1 cellular context compared by ENCODE assay signal in the genomic region with DNA sequence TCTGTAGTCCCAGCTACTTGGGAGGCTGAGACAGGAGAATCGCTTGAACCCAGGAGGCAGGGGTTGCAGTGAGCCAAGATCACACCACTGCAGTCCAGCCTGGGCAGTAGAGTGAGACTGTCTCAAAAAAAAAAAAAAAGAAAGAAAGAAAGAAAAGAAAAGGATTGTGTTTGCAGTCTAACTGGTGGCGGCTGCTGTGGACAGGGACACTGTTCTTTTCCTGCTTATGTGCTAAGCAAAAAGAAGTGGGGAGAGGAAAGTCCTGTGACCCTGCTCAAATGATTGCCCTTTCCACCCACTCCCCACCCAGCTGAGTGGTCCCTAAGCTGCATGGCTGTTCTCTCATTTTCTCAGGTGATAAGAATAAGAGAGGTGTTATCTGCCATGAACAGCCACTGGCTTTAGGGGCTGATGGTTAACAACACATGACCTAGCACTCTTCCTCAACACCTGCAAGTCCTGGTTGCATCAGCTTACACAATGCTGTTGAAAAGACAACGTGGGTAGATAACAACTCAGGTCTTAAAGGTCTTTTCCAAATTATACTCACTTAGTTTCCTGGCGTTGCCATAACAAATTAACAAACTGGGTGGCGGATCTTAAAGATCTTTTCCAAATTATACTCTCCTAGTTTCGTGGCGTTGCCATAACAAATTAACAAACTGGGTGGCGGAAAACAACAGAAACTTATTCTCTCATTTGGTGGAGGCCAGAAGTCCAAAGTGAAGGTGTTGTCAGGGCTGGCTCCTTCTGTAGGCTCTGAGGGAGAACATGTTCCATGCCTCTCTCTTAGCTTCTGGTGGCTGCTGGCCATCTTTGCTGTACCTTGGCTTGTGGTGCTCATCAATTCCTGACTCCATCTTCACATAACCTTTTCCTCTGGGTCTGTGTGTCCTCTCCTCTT.
A peak's percentile ranks its signal among the peaks of the same experiment; 100 is the strongest.
TF ChIP-seq lines count a peak whose summit lies in the region.

No MANE protein-coding gene starts in this region.

TF ChIP-seq in K562, 482 proteins besides CTCF, POLR2A, EP300 and RAD21 (continued from another document and continues in another):
- TF ChIP-seq, protein P1, sequence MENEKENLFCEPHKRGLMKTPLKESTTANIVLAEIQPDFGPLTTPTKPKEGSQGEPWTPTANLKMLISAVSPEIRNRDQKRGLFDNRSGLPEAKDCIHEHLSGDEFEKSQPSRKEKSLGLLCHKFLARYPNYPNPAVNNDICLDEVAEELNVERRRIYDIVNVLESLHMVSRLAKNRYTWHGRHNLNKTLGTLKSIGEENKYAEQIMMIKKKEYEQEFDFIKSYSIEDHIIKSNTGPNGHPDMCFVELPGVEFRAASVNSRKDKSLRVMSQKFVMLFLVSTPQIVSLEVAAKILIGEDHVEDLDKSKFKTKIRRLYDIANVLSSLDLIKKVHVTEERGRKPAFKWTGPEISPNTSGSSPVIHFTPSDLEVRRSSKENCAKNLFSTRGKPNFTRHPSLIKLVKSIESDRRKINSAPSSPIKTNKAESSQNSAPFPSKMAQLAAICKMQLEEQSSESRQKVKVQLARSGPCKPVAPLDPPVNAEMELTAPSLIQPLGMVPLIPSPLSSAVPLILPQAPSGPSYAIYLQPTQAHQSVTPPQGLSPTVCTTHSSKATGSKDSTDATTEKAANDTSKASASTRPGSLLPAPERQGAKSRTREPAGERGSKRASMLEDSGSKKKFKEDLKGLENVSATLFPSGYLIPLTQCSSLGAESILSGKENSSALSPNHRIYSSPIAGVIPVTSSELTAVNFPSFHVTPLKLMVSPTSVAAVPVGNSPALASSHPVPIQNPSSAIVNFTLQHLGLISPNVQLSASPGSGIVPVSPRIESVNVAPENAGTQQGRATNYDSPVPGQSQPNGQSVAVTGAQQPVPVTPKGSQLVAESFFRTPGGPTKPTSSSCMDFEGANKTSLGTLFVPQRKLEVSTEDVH (IDR thresholded peaks at IDR 0.05; ENCODE audit: low read depth, partially characterized antibody), result peak; percentile 78
- peak; percentile 79 for TF ChIP-seq POLR2B (IDR thresholded peaks at IDR 0.05; ENCODE audit: low read depth, partially characterized antibody)
- peak; percentile 53; the same call in 1 of the 2 replicates for TF ChIP-seq SNIP1 (IDR thresholded peaks at IDR 0.05; ENCODE audit: low read depth)
- TF ChIP-seq JUNB (CRISPR knock-in tag; conservative IDR thresholded peaks at IDR 0.05), result no peak
- peak; percentile 87 for TF ChIP-seq PYGO2 (tag; IDR thresholded peaks at IDR 0.05)
- no peak for TF ChIP-seq ZC3H4 (CRISPR knock-in tag; IDR thresholded peaks at IDR 0.05; ENCODE audit: borderline replicate concordance)
- TF ChIP-seq TAF15 (IDR thresholded peaks at IDR 0.05; ENCODE audit: low read depth, low read length), result no peak
- TF ChIP-seq ETV5 (CRISPR knock-in tag; IDR thresholded peaks at IDR 0.05; ENCODE audit: low read depth), result peak; percentile 60; the same call in 1 of the 2 replicates
- TF ChIP-seq, protein P2, sequence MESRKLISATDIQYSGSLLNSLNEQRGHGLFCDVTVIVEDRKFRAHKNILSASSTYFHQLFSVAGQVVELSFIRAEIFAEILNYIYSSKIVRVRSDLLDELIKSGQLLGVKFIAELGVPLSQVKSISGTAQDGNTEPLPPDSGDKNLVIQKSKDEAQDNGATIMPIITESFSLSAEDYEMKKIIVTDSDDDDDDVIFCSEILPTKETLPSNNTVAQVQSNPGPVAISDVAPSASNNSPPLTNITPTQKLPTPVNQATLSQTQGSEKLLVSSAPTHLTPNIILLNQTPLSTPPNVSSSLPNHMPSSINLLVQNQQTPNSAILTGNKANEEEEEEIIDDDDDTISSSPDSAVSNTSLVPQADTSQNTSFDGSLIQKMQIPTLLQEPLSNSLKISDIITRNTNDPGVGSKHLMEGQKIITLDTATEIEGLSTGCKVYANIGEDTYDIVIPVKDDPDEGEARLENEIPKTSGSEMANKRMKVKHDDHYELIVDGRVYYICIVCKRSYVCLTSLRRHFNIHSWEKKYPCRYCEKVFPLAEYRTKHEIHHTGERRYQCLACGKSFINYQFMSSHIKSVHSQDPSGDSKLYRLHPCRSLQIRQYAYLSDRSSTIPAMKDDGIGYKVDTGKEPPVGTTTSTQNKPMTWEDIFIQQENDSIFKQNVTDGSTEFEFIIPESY (CRISPR knock-in tag; IDR thresholded peaks at IDR 0.05), result peak; percentile 87
- TF ChIP-seq OTX1 (CRISPR knock-in tag; IDR thresholded peaks at IDR 0.05), result no peak
- TF ChIP-seq NR2F6 (CRISPR knock-in tag; IDR thresholded peaks at IDR 0.05), result no peak
- TF ChIP-seq ILK (tag; IDR thresholded peaks at IDR 0.05; ENCODE audit: borderline replicate concordance, low read depth), result no peak
- TF ChIP-seq CBX3 (IDR thresholded peaks at IDR 0.05; ENCODE audit: borderline replicate concordance in 1 of 2, low read length in 2 of 2), result peak in 1 of 2 experiments; percentile 94; a peak in 2 of 3 replicates
- TF ChIP-seq SIRT6 (IDR thresholded peaks at IDR 0.05; ENCODE audit: low read depth, low read length), result no peak
- TF ChIP-seq, protein P3, sequence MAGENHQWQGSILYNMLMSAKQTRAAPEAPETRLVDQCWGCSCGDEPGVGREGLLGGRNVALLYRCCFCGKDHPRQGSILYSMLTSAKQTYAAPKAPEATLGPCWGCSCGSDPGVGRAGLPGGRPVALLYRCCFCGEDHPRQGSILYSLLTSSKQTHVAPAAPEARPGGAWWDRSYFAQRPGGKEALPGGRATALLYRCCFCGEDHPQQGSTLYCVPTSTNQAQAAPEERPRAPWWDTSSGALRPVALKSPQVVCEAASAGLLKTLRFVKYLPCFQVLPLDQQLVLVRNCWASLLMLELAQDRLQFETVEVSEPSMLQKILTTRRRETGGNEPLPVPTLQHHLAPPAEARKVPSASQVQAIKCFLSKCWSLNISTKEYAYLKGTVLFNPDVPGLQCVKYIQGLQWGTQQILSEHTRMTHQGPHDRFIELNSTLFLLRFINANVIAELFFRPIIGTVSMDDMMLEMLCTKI (IDR thresholded peaks at IDR 0.05; ENCODE audit: partially characterized antibody), result no peak
- TF ChIP-seq POLR2AphosphoS5 (IDR thresholded peaks at IDR 0.05; ENCODE audit: control insufficient read depth, insufficient read depth, low read depth, low read length), result peak; percentile 100
- TF ChIP-seq, protein P4, sequence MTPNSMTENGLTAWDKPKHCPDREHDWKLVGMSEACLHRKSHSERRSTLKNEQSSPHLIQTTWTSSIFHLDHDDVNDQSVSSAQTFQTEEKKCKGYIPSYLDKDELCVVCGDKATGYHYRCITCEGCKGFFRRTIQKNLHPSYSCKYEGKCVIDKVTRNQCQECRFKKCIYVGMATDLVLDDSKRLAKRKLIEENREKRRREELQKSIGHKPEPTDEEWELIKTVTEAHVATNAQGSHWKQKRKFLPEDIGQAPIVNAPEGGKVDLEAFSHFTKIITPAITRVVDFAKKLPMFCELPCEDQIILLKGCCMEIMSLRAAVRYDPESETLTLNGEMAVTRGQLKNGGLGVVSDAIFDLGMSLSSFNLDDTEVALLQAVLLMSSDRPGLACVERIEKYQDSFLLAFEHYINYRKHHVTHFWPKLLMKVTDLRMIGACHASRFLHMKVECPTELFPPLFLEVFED (CRISPR knock-in tag; conservative IDR thresholded peaks at IDR 0.05), result 0 out of 2 replicates have a peak, but pooled peaks have one; percentile 48
- TF ChIP-seq MIER1 (IDR thresholded peaks at IDR 0.05; ENCODE audit: low read depth), result peak; percentile 73; the same call in 1 of the 2 replicates
- TF ChIP-seq, protein P5, sequence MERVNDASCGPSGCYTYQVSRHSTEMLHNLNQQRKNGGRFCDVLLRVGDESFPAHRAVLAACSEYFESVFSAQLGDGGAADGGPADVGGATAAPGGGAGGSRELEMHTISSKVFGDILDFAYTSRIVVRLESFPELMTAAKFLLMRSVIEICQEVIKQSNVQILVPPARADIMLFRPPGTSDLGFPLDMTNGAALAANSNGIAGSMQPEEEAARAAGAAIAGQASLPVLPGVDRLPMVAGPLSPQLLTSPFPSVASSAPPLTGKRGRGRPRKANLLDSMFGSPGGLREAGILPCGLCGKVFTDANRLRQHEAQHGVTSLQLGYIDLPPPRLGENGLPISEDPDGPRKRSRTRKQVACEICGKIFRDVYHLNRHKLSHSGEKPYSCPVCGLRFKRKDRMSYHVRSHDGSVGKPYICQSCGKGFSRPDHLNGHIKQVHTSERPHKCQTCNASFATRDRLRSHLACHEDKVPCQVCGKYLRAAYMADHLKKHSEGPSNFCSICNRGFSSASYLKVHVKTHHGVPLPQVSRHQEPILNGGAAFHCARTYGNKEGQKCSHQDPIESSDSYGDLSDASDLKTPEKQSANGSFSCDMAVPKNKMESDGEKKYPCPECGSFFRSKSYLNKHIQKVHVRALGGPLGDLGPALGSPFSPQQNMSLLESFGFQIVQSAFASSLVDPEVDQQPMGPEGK (CRISPR knock-in tag; IDR thresholded peaks at IDR 0.05; ENCODE audit: borderline replicate concordance), result no peak
- no peak for TF ChIP-seq CCAR2 (IDR thresholded peaks at IDR 0.05; ENCODE audit: low read depth, low read length)
- TF ChIP-seq YBX1 (IDR thresholded peaks at IDR 0.05), result no peak
- peak; percentile 100 for TF ChIP-seq TCF3 (CRISPR knock-in tag; IDR thresholded peaks at IDR 0.05)
- TF ChIP-seq TAF7 (tag; IDR thresholded peaks at IDR 0.05), result no peak; the same call in 1 of the 2 replicates
- TF ChIP-seq ZNF696 (CRISPR knock-in tag; conservative IDR thresholded peaks at IDR 0.05), result no peak
- peak; percentile 70; the same call in 1 of the 2 replicates for TF ChIP-seq ZNF311 (CRISPR knock-in tag; IDR thresholded peaks at IDR 0.05)
- no peak for TF ChIP-seq ZNF79 (CRISPR knock-in tag; IDR thresholded peaks at IDR 0.05; ENCODE audit: low read depth)
- TF ChIP-seq RBM34 (IDR thresholded peaks at IDR 0.05; ENCODE audit: borderline replicate concordance, insufficient read depth, low read length), result no peak
- TF ChIP-seq ZFP1 (CRISPR knock-in tag; IDR thresholded peaks at IDR 0.05), result no peak
- TF ChIP-seq, protein P6, sequence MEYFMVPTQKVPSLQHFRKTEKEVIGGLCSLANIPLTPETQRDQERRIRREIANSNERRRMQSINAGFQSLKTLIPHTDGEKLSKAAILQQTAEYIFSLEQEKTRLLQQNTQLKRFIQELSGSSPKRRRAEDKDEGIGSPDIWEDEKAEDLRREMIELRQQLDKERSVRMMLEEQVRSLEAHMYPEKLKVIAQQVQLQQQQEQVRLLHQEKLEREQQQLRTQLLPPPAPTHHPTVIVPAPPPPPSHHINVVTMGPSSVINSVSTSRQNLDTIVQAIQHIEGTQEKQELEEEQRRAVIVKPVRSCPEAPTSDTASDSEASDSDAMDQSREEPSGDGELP (CRISPR knock-in tag; IDR thresholded peaks at IDR 0.05; ENCODE audit: borderline replicate concordance), result peak; percentile 98
- peak; percentile 98 for TF ChIP-seq GATAD2A (IDR thresholded peaks at IDR 0.05)
- no peak for TF ChIP-seq NR4A1 (CRISPR knock-in tag; IDR thresholded peaks at IDR 0.05)
- TF ChIP-seq NR4A1 (tag; IDR thresholded peaks at IDR 0.05), result peak; percentile 87
- TF ChIP-seq, protein P7, sequence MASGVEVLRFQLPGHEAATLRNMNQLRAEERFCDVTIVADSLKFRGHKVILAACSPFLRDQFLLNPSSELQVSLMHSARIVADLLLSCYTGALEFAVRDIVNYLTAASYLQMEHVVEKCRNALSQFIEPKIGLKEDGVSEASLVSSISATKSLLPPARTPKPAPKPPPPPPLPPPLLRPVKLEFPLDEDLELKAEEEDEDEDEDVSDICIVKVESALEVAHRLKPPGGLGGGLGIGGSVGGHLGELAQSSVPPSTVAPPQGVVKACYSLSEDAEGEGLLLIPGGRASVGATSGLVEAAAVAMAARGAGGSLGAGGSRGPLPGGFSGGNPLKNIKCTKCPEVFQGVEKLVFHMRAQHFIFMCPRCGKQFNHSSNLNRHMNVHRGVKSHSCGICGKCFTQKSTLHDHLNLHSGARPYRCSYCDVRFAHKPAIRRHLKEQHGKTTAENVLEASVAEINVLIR (CRISPR knock-in tag; IDR thresholded peaks at IDR 0.05), result no peak
- peak; percentile 40; the same call in 1 of the 2 replicates for TF ChIP-seq POLR2H (tag; IDR thresholded peaks at IDR 0.05; ENCODE audit: low read depth)
- peak; percentile 48 for TF ChIP-seq TBP (optimal IDR thresholded peaks at IDR 0.05; ENCODE audit: low read depth, low read length)
- peak; percentile 77; the same call in 1 of the 2 replicates for TF ChIP-seq TCF7 (IDR thresholded peaks at IDR 0.05; ENCODE audit: borderline replicate concordance)
- peak; percentile 41 for TF ChIP-seq ARHGAP35 (IDR thresholded peaks at IDR 0.05; ENCODE audit: partially characterized antibody)
- no peak for TF ChIP-seq ZNF561 (CRISPR knock-in tag; conservative IDR thresholded peaks at IDR 0.05)
- TF ChIP-seq, protein P8, sequence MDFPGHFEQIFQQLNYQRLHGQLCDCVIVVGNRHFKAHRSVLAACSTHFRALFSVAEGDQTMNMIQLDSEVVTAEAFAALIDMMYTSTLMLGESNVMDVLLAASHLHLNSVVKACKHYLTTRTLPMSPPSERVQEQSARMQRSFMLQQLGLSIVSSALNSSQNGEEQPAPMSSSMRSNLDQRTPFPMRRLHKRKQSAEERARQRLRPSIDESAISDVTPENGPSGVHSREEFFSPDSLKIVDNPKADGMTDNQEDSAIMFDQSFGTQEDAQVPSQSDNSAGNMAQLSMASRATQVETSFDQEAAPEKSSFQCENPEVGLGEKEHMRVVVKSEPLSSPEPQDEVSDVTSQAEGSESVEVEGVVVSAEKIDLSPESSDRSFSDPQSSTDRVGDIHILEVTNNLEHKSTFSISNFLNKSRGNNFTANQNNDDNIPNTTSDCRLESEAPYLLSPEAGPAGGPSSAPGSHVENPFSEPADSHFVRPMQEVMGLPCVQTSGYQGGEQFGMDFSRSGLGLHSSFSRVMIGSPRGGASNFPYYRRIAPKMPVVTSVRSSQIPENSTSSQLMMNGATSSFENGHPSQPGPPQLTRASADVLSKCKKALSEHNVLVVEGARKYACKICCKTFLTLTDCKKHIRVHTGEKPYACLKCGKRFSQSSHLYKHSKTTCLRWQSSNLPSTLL (IDR thresholded peaks at IDR 0.05), result peak; percentile 69; the same call in 1 of the 2 replicates
- TF ChIP-seq SMAD3 (CRISPR knock-in tag; conservative IDR thresholded peaks at IDR 0.05), result peak; percentile 79
- peak; percentile 9; the same call in 1 of the 2 replicates for TF ChIP-seq ZNF165 (CRISPR knock-in tag; IDR thresholded peaks at IDR 0.05; ENCODE audit: borderline replicate concordance)
- TF ChIP-seq, protein P9, sequence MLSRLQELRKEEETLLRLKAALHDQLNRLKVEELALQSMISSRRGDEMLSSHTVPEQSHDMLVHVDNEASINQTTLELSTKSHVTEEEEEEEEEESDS (CRISPR knock-in tag; IDR thresholded peaks at IDR 0.05), result no peak
